2 cellular contexts compared by ENCODE assay signal in genomic region chr7:139976055-139976837, GRCh38.
TF ChIP-seq lines count a peak whose summit lies in the region.

No MANE protein-coding gene starts in this region.

TF ChIP-seq in HepG2, 621 proteins besides CTCF, POLR2A, EP300 and RAD21 (continued from another document):
- TF ChIP-seq ASH2L (IDR thresholded peaks at IDR 0.05; ENCODE audit: insufficient read length, low read depth, low read length) (no peak), CREBL2 (CRISPR knock-in tag; IDR thresholded peaks at IDR 0.05; ENCODE audit: borderline replicate concordance) (no peak), ZNF619 (CRISPR knock-in tag; IDR thresholded peaks at IDR 0.05) (no peak)
TF ChIP-seq in HepG2: peak in this region for 0.

TF ChIP-seq in K562, 482 proteins besides CTCF, POLR2A, EP300 and RAD21 (continued from another document and continues in another):
- TF ChIP-seq ZNF699 (CRISPR knock-in tag; IDR thresholded peaks at IDR 0.05; ENCODE audit: insufficient replicate concordance) (no peak), ILK (tag; IDR thresholded peaks at IDR 0.05; ENCODE audit: borderline replicate concordance, low read depth) (no peak), ATF1 (CRISPR knock-in tag; IDR thresholded peaks at IDR 0.05) (no peak), ATF1 (tag; IDR thresholded peaks at IDR 0.05) (no peak), ZKSCAN1 (IDR thresholded peaks at IDR 0.05; ENCODE audit: low read depth, low read length) (no peak), SREBF1 (IDR thresholded peaks at IDR 0.05; ENCODE audit: borderline replicate concordance, low read depth, low read length) (no peak), ZBTB43 (CRISPR knock-in tag; IDR thresholded peaks at IDR 0.05) (0 out of 2 replicates have a peak, but pooled peaks have one; percentile 60), THRAP3 (IDR thresholded peaks at IDR 0.05; ENCODE audit: borderline replicate concordance) (no peak), GMEB1 (CRISPR knock-in tag; IDR thresholded peaks at IDR 0.05) (no peak), SMARCB1 (IDR thresholded peaks at IDR 0.05; ENCODE audit: insufficient read length, low read depth) (no peak), MEIS2 (IDR thresholded peaks at IDR 0.05; ENCODE audit: partially characterized antibody) (peak; percentile 18), NFE2L1 (tag; IDR thresholded peaks at IDR 0.05; ENCODE audit: borderline replicate concordance, low read depth) (no peak), ZNF3 (CRISPR knock-in tag; IDR thresholded peaks at IDR 0.05) (no peak), PKNOX1 (IDR thresholded peaks at IDR 0.05) (peak; percentile 84), FOXP1 (CRISPR knock-in tag; IDR thresholded peaks at IDR 0.05) (0 out of 2 replicates have a peak, but pooled peaks have one; percentile 7), HEY1 (CRISPR knock-in tag; IDR thresholded peaks at IDR 0.05; ENCODE audit: borderline replicate concordance) (no peak), THAP7 (CRISPR knock-in tag; IDR thresholded peaks at IDR 0.05) (no peak), GATAD2A (IDR thresholded peaks at IDR 0.05) (no peak), ATF6 (CRISPR knock-in tag; IDR thresholded peaks at IDR 0.05) (no peak), BRF2 (IDR thresholded peaks at IDR 0.05; ENCODE audit: borderline replicate concordance, insufficient read depth, insufficient read length) (no peak), ETV6 (IDR thresholded peaks at IDR 0.05; ENCODE audit: borderline replicate concordance in 1 of 2, low read depth in 2 of 2, low read length in 1 of 2) (no peak), ETV6 (CRISPR knock-in tag; IDR thresholded peaks at IDR 0.05; ENCODE audit: borderline replicate concordance) (no peak; the same call in 1 of the 2 replicates), CEBPG (CRISPR knock-in tag; IDR thresholded peaks at IDR 0.05) (peak; percentile 4; the same call in 1 of the 2 replicates), CEBPG (tag; conservative IDR thresholded peaks at IDR 0.05 in 1 of 2, IDR thresholded peaks at IDR 0.05 in 1 of 2) (no peak), FOXP4 (CRISPR knock-in tag; IDR thresholded peaks at IDR 0.05; ENCODE audit: borderline replicate concordance) (peak; percentile 64; the same call in 1 of the 2 replicates), THRA (IDR thresholded peaks at IDR 0.05) (no peak), JUN (IDR thresholded peaks at IDR 0.05; ENCODE audit: borderline replicate concordance, low read depth, low read length) (no peak), JUN (CRISPR knock-in tag; IDR thresholded peaks at IDR 0.05; ENCODE audit: borderline replicate concordance) (0 out of 2 replicates have a peak, but pooled peaks have one; percentile 51), CHCHD3 (CRISPR knock-in tag; IDR thresholded peaks at IDR 0.05) (no peak), PURB (CRISPR knock-in tag; IDR thresholded peaks at IDR 0.05; ENCODE audit: low read depth) (peak; percentile 72; the same call in 1 of the 2 replicates), JUNB (CRISPR knock-in tag; conservative IDR thresholded peaks at IDR 0.05) (no peak), ESRRA (IDR thresholded peaks at IDR 0.05; ENCODE audit: borderline replicate concordance, low read depth) (no peak), DLX4 (CRISPR knock-in tag; IDR thresholded peaks at IDR 0.05) (no peak), CREB1 (IDR thresholded peaks at IDR 0.05) (no peak), CREB1 (CRISPR knock-in tag; IDR thresholded peaks at IDR 0.05) (no peak), NR0B1 (IDR thresholded peaks at IDR 0.05; ENCODE audit: partially characterized antibody) (no peak), RBFOX2 (IDR thresholded peaks at IDR 0.05; ENCODE audit: low read depth, low read length) (peak; percentile 49), CEBPB (tag; IDR thresholded peaks at IDR 0.05) (no peak), SOX6 (IDR thresholded peaks at IDR 0.05) (no peak), BMI1 (IDR thresholded peaks at IDR 0.05; ENCODE audit: low read length) (no peak), ZBTB33 (CRISPR knock-in tag; IDR thresholded peaks at IDR 0.05) (0 out of 2 replicates have a peak, but pooled peaks have one; percentile 5), CHD1 (IDR thresholded peaks at IDR 0.05; ENCODE audit: low read length) (peak; percentile 85), PHTF2 (CRISPR knock-in tag; IDR thresholded peaks at IDR 0.05) (no peak), BCLAF1 (IDR thresholded peaks at IDR 0.05; ENCODE audit: borderline replicate concordance in 1 of 2, control insufficient read depth in 1 of 2, low read depth in 2 of 2, low read length in 1 of 2) (no peak)
